Comparison of ENCODE assay signal across 9 cellular contexts in genomic region chr6:30763618-30764489, GRCh38. TPM values are rescaled to one million over a fixed set of nuclear protein-coding genes. Genes with fewer than 3 reads are reported as not detected.
DNase-seq lines count a peak whose midpoint lies in the region; ATAC-seq and TF ChIP-seq lines count a peak whose summit lies in the region.
"Had no signal": no experiment of that assay in that cellular context is flagged by ENCODE, and none has a peak within 500 bp of the region (broad histone marks: within the 10 kb centered on the region; RNA-seq: fewer than 3 reads in every experiment).

No MANE protein-coding gene starts in this region.

- no peaks in the 10 kb centered on the region for H3K36me3 ChIP-seq in stomach

- ATAC-seq in GM21619 (IDR thresholded peaks at IDR 0.05; ENCODE audit: unreplicated experiment): peak; percentile 38
- ATAC-seq in left cardiac atrium: peak; percentile 52 to 72
- no peak for ATAC-seq in HG03432 (IDR thresholded peaks at IDR 0.05; ENCODE audit: unreplicated experiment)

- in situ Hi-C loops in SK-MEL-5 (cut with HindIII; ENCODE audit: low pct_unique_long_range_greater_than_20kb, low sequenced_read_pairs): no loop called here

- no peak for DNase-seq in AG09319 (ENCODE audit: extremely low read depth, low read depth)
- DNase-seq in SK-MEL-5 (ENCODE audit: low read depth, low spot score): peak; percentile 91
- DNase-seq in left cardiac atrium: no peak
- no peak for DNase-seq in stomach
- no peak for DNase-seq in GM10266 (ENCODE audit: extremely low spot score)
- no peak for DNase-seq in HPDE6-E6E7 (ENCODE audit: extremely low spot score)

- 30 to 47% (median 33%) methylated on average over 8 of the region's 8 CpGs for WGBS in stomach, 5 donors

- peak; percentile 3 for TF ChIP-seq CTCF in AG09319 (IDR thresholded peaks at IDR 0.05; ENCODE audit: low read depth, low read length)
- no peak for TF ChIP-seq CTCF in stomach (IDR thresholded peaks at IDR 0.05)
- TF ChIP-seq CTCF in GM10266 (IDR thresholded peaks at IDR 0.05; ENCODE audit: control insufficient read depth, insufficient read depth, low read depth, missing control alignments): no peak

- H3K4me3 ChIP-seq in stomach: no peak overlapping the region

- no peaks in the 10 kb centered on the region for H3K27me3 ChIP-seq in stomach

- peaks cover 16 to 46% (median 30%) of the 10 kb centered on the region in 4 donors for H3K4me1 ChIP-seq in stomach

- no peak for TF ChIP-seq EP300 in stomach (IDR thresholded peaks at IDR 0.05)

- peak overlapping the region; percentile 56 to 72 (median 66) for H3K27ac ChIP-seq in stomach
- H3K27ac ChIP-seq: HL-60 had no signal

- no peak for TF ChIP-seq POLR2A in stomach (IDR thresholded peaks at IDR 0.05)

- intact Hi-C loops in left cardiac atrium (cut with DNase I) (no loop called here), stomach (cut with DNase I; ENCODE audit: low total_unique reads) (no loop called here)

- no peaks in the 10 kb centered on the region for H3K9me3 ChIP-seq in stomach

RNA-seq across cellular contexts. Expression of gene IER3, which starts 19.5 kb away (rescaled TPM):
- total RNA-seq in SK-MEL-5 (2014; rRNA removed; shearing (Covaris generic)): 143 and 149 TPM in 2 replicates
- polyA plus RNA-seq in SK-MEL-5 (2015; cell fraction: cytosol; rRNA removed): 363 and 401 TPM in 2 replicates
- 208 and 244 TPM in 2 replicates for polyA plus RNA-seq in SK-MEL-5 (2015; cell fraction: nucleus; rRNA removed)
- 10 to 100 TPM; 23.0 to 81.5 TPM for total RNA-seq in left cardiac atrium
- total RNA-seq in stomach: 100 to 1,000 TPM in 2 of 5 donors, 10 to 100 TPM in 3; 16.5 to 144 (median 92.8) TPM
- polyA plus RNA-seq in stomach: 100 to 1,000 TPM; 112 to 187 (median 147) TPM

RNA-seq across cellular contexts. Expression of gene FLOT1, which starts 21.4 kb away (rescaled TPM):
- total RNA-seq in SK-MEL-5 (2014; rRNA removed; shearing (Covaris generic)): 159 and 182 TPM in 2 replicates
- 164 and 200 TPM in 2 replicates for polyA plus RNA-seq in SK-MEL-5 (2015; cell fraction: cytosol; rRNA removed)
- 225 and 236 TPM in 2 replicates for polyA plus RNA-seq in SK-MEL-5 (2015; cell fraction: nucleus; rRNA removed)
- total RNA-seq in left cardiac atrium (100 to 1,000 TPM; 170 to 179 TPM), stomach (100 to 1,000 TPM in 2 of 5 donors, 10 to 100 TPM in 3; 40.6 to 201 (median 74.7) TPM)
- polyA plus RNA-seq in stomach: 100 to 1,000 TPM; 145 to 178 (median 151) TPM

RNA-seq across cellular contexts. Expression of gene TUBB, which starts 43.7 kb away (rescaled TPM):
- total RNA-seq in SK-MEL-5 (2014; rRNA removed; shearing (Covaris generic)): 457 and 505 TPM in 2 replicates
- 852 and 1,049 TPM in 2 replicates for polyA plus RNA-seq in SK-MEL-5 (2015; cell fraction: cytosol; rRNA removed)
- polyA plus RNA-seq in SK-MEL-5 (2015; cell fraction: nucleus; rRNA removed): 198 and 227 TPM in 2 replicates
- total RNA-seq in left cardiac atrium (100 to 1,000 TPM; 276 to 303 TPM), stomach (100 to 1,000 TPM in 4 of 5 donors, 10 to 100 TPM in 1; 67.5 to 177 (median 109) TPM)
- polyA plus RNA-seq in stomach: 100 to 1,000 TPM; 127 to 223 (median 183) TPM

RNA-seq across cellular contexts. Expression of gene MDC1, which starts 46.8 kb away (rescaled TPM):
- total RNA-seq in SK-MEL-5 (2014; rRNA removed; shearing (Covaris generic)): 5.0 and 12.0 TPM in 2 replicates
- polyA plus RNA-seq in SK-MEL-5 (2015; cell fraction: cytosol; rRNA removed): 25.5 and 35.9 TPM in 2 replicates
- 61.4 and 79.4 TPM in 2 replicates for polyA plus RNA-seq in SK-MEL-5 (2015; cell fraction: nucleus; rRNA removed)
- total RNA-seq in left cardiac atrium: 10 to 100 TPM; 19.1 to 25.6 TPM
- total RNA-seq in stomach: 100 to 1,000 TPM in 2 of 5 donors, 10 to 100 TPM in 2, 1 to 10 TPM in 1; 9.6 to 153 (median 99.2) TPM
- 1 to 10 TPM; 3.8 to 8.7 (median 4.2) TPM for polyA plus RNA-seq in stomach
